ENCODE assay signal across 1 cellular context in the genomic region with DNA sequence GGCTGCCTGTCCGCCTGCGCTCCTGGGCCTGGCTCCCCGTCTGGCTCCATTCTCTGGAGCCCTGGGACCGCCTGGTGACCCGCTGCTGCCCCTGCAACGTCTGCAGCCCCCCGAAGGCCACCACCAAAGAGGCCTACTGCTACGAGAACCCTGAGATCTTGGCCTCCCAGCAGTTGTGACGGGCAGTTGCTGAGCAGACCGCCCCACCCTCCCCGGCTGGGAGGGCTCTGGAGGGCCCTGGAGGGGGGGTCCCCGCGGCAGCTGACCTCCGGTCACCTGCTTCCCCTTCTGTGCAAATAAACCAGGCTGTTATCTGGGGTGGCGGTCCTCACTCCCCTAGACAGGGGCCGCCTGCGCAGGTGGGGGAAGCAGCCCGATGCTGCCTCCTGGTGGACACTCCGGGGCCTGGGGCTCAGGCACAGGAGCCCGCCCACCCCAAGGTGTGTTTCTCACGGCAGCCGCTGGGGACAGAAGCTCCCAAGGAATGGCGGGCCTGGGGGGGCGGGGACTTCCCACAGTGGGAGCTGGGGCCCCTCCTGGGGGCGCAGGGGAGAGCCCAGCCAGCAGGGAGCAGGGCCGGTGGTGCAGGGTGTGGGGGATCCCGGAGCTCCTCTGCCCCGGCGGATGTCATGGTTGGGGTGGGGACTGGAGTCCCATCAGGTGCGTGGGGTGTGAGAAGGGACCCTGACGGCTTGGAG.
TF ChIP-seq lines count a peak whose summit lies in the region.

No MANE protein-coding gene starts in this region.

TF ChIP-seq in HepG2, 621 proteins besides CTCF, POLR2A, EP300 and RAD21 (continued from another document and continues in another):
- peak; percentile 83 for TF ChIP-seq KDM3A (CRISPR knock-in tag; IDR thresholded peaks at IDR 0.05; ENCODE audit: low read depth)
- no peak for TF ChIP-seq CERS6 (CRISPR knock-in tag; IDR thresholded peaks at IDR 0.05)
- TF ChIP-seq ZNF704 (CRISPR knock-in tag; IDR thresholded peaks at IDR 0.05; ENCODE audit: borderline replicate concordance) = no peak
- TF ChIP-seq GTF2F1 (IDR thresholded peaks at IDR 0.05; ENCODE audit: low read length) = no peak
- TF ChIP-seq HMGXB4 (CRISPR knock-in tag; IDR thresholded peaks at IDR 0.05; ENCODE audit: borderline replicate concordance in 1 of 2, low read depth in 1 of 2) = peak; percentile 97 to 98
- TF ChIP-seq ZNF343 (CRISPR knock-in tag; IDR thresholded peaks at IDR 0.05) = no peak
- TF ChIP-seq FOXA1 (IDR thresholded peaks at IDR 0.05) = no peak
- peak; percentile 74 for TF ChIP-seq FOXA1 (CRISPR knock-in tag; IDR thresholded peaks at IDR 0.05)
- TF ChIP-seq GFI1 (CRISPR knock-in tag; IDR thresholded peaks at IDR 0.05; ENCODE audit: borderline replicate concordance) = no peak; the same call in 1 of the 2 replicates
- no peak for TF ChIP-seq NFATC3 (CRISPR knock-in tag; IDR thresholded peaks at IDR 0.05)
- TF ChIP-seq RORA (CRISPR knock-in tag; IDR thresholded peaks at IDR 0.05) = no peak
- TF ChIP-seq RFXANK (CRISPR knock-in tag; IDR thresholded peaks at IDR 0.05) = no peak
- TF ChIP-seq SNAPC2 (CRISPR knock-in tag; IDR thresholded peaks at IDR 0.05) = no peak
- TF ChIP-seq RBM39 (IDR thresholded peaks at IDR 0.05; ENCODE audit: low read depth, low read length, poor library complexity, severe bottlenecking) = peak; percentile 89
- TF ChIP-seq KMT2A (CRISPR knock-in tag; IDR thresholded peaks at IDR 0.05) = peak; percentile 30; the same call in 1 of the 2 replicates
- TF ChIP-seq SRY (CRISPR knock-in tag; IDR thresholded peaks at IDR 0.05) = no peak
- peak; percentile 97 for TF ChIP-seq ETV5 (CRISPR knock-in tag; IDR thresholded peaks at IDR 0.05; ENCODE audit: borderline replicate concordance)
- TF ChIP-seq AKAP8 (CRISPR knock-in tag; IDR thresholded peaks at IDR 0.05) = peak; percentile 99
- peak; percentile 33; the same call in 1 of the 2 replicates for TF ChIP-seq HNF4G (IDR thresholded peaks at IDR 0.05; ENCODE audit: borderline replicate concordance, low read depth, low read length)
- 0 out of 2 replicates have a peak, but pooled peaks have one; percentile 46 for TF ChIP-seq HNF4G (CRISPR knock-in tag; IDR thresholded peaks at IDR 0.05; ENCODE audit: borderline replicate concordance, low read depth)
- no peak for TF ChIP-seq ZFP1 (CRISPR knock-in tag; IDR thresholded peaks at IDR 0.05)
- TF ChIP-seq ZNF24 (IDR thresholded peaks at IDR 0.05) = no peak
- TF ChIP-seq POLR2AphosphoS5 (IDR thresholded peaks at IDR 0.05; ENCODE audit: low read depth, low read length) = peak; percentile 70
- TF ChIP-seq ZNF318 (CRISPR knock-in tag; IDR thresholded peaks at IDR 0.05) = no peak
- no peak for TF ChIP-seq PAX8 (CRISPR knock-in tag; IDR thresholded peaks at IDR 0.05; ENCODE audit: borderline replicate concordance)
- TF ChIP-seq, protein P1, sequence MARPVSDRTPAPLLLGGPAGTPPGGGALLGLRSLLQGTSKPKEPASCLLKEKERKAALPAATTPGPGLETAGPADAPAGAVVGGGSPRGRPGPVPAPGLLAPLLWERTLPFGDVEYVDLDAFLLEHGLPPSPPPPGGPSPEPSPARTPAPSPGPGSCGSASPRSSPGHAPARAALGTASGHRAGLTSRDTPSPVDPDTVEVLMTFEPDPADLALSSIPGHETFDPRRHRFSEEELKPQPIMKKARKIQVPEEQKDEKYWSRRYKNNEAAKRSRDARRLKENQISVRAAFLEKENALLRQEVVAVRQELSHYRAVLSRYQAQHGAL (CRISPR knock-in tag; IDR thresholded peaks at IDR 0.05; ENCODE audit: not compliant biosample characterization) = no peak
- TF ChIP-seq GABPB1 (CRISPR knock-in tag; IDR thresholded peaks at IDR 0.05) = peak; percentile 78
- TF ChIP-seq MTF2 (CRISPR knock-in tag; IDR thresholded peaks at IDR 0.05; ENCODE audit: borderline replicate concordance) = 0 out of 2 replicates have a peak, but pooled peaks have one; percentile 57
- TF ChIP-seq, protein P2, sequence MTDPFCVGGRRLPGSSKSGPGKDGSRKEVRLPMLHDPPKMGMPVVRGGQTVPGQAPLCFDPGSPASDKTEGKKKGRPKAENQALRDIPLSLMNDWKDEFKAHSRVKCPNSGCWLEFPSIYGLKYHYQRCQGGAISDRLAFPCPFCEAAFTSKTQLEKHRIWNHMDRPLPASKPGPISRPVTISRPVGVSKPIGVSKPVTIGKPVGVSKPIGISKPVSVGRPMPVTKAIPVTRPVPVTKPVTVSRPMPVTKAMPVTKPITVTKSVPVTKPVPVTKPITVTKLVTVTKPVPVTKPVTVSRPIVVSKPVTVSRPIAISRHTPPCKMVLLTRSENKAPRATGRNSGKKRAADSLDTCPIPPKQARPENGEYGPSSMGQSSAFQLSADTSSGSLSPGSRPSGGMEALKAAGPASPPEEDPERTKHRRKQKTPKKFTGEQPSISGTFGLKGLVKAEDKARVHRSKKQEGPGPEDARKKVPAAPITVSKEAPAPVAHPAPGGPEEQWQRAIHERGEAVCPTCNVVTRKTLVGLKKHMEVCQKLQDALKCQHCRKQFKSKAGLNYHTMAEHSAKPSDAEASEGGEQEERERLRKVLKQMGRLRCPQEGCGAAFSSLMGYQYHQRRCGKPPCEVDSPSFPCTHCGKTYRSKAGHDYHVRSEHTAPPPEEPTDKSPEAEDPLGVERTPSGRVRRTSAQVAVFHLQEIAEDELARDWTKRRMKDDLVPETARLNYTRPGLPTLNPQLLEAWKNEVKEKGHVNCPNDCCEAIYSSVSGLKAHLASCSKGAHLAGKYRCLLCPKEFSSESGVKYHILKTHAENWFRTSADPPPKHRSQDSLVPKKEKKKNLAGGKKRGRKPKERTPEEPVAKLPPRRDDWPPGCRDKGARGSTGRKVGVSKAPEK (CRISPR knock-in tag; IDR thresholded peaks at IDR 0.05; ENCODE audit: borderline replicate concordance) = 0 out of 2 replicates have a peak, but pooled peaks have one; percentile 50
- TF ChIP-seq FOXA3 (CRISPR knock-in tag; IDR thresholded peaks at IDR 0.05) = peak; percentile 71
- TF ChIP-seq ZNF768 (CRISPR knock-in tag; IDR thresholded peaks at IDR 0.05) = no peak
- TF ChIP-seq ARID4A (CRISPR knock-in tag; IDR thresholded peaks at IDR 0.05; ENCODE audit: borderline replicate concordance) = peak; percentile 85; the same call in 1 of the 2 replicates
- no peak for TF ChIP-seq IKZF4 (CRISPR knock-in tag; IDR thresholded peaks at IDR 0.05; ENCODE audit: borderline replicate concordance, low read depth, not compliant biosample characterization)
- no peak for TF ChIP-seq ZNF383 (CRISPR knock-in tag; IDR thresholded peaks at IDR 0.05; ENCODE audit: borderline replicate concordance)
- TF ChIP-seq MEF2D (CRISPR knock-in tag; IDR thresholded peaks at IDR 0.05) = peak; percentile 65
- no peak for TF ChIP-seq ZNF460 (CRISPR knock-in tag; IDR thresholded peaks at IDR 0.05; ENCODE audit: borderline replicate concordance)
